9 cellular contexts compared by ENCODE assay signal in the genomic region with DNA sequence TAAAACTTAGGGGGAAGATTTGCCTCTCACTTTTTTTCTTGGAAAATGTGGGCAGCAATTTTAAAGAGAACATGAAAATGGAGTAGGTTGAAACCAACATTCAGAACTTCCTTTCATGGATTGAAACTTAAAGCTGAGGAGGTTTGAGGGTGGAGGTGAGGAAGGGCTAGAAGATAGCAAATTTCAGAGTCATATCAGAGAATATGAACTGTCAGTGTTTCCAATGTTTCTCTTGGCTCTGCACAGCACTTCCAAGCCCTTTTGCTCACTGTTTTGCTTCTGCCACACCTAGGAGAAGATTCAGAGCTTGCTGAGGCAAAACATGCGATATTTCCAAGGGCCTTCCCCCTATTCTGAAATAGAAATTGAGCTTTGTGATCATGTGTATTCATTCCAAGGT.
A peak's percentile ranks its signal among the peaks of the same experiment; 100 is the strongest.
DNase-seq lines count a peak whose midpoint lies in the region; ATAC-seq and TF ChIP-seq lines count a peak whose summit lies in the region.
"Had no signal": no experiment of that assay in that cellular context is flagged by ENCODE, and none has a peak within 500 bp of the region (broad histone marks: within the 10 kb centered on the region; RNA-seq: fewer than 3 reads in every experiment).

No MANE protein-coding gene starts in this region.

- H3K9me3 ChIP-seq in gastroesophageal sphincter (no peaks in the 10 kb centered on the region), psoas muscle (no peaks in the 10 kb centered on the region), SJCRH30 (replicated peaks) (no peaks in the 10 kb centered on the region)

- intact Hi-C loops in activated T-helper 1 cell treated with anti-CD3 and anti-CD28 coated beads, Interleukin-12 subunit alpha, Interleukin-12 subunit beta, Interleukin-2, Interleukin-4 antibody, amounts not matched to agents 30 ng/mL and 10 ng/mL and 1 ng/mL, durations not matched to agents 14 hours and 24 hours and 36 hours (cut with micrococcal nuclease), result loop anchor here (2.0 to 10.0 kb wide), 10 partner anchors 99 to 840 kb away; a partner anchor contains a TSS
- intact Hi-C loops in psoas muscle (cut with DNase I), result loop anchor here (1.0 to 10.0 kb wide), 8 partner anchors 17 to 224 kb away; no protein-coding TSS in a partner anchor

- H3K36me3 ChIP-seq in gastroesophageal sphincter (peaks cover 0 to 4% of the 10 kb centered on the region in 2 donors), psoas muscle (ENCODE audit: insufficient read depth in 1 of 2, low read depth in 1 of 2) (peaks cover 3 to 13% of the 10 kb centered on the region in 2 donors), SJCRH30 (peaks cover 38% of the 10 kb centered on the region)

- H3K27me3 Mint-ChIP-seq in activated T-helper 1 cell treated with anti-CD3 and anti-CD28 coated beads, Interleukin-12 subunit alpha, Interleukin-12 subunit beta, Interleukin-2, Interleukin-4 antibody, amounts not matched to agents 30 ng/mL and 10 ng/mL and 1 ng/mL, durations not matched to agents 14 hours and 24 hours and 36 hours (ENCODE audit: insufficient read depth), result peaks cover 27% of the 10 kb centered on the region

- peak overlapping the region; percentile 82 for H3K4me3 Mint-ChIP-seq in activated T-helper 1 cell treated with anti-CD3 and anti-CD28 coated beads, Interleukin-12 subunit alpha, Interleukin-12 subunit beta, Interleukin-2, Interleukin-4 antibody, amounts not matched to agents 30 ng/mL and 10 ng/mL and 1 ng/mL, durations not matched to agents 14 hours and 24 hours and 36 hours

- WGBS in gastroesophageal sphincter (ENCODE audit: low coverage in 1 of 2), 2 donors, result 9 to 15% methylated on average over 1 of the region's 1 CpG
- 9 to 35% (median 9%) methylated on average over 1 of the region's 1 CpG for WGBS in psoas muscle, 3 donors

- H3K4me3 ChIP-seq in gastroesophageal sphincter (peak overlapping the region; percentile 81 to 97), psoas muscle (peak overlapping the region; percentile 86), SJCRH30 (no peak overlapping the region)

- H3K4me1 Mint-ChIP-seq in activated T-helper 1 cell treated with anti-CD3 and anti-CD28 coated beads, Interleukin-12 subunit alpha, Interleukin-12 subunit beta, Interleukin-2, Interleukin-4 antibody, amounts not matched to agents 30 ng/mL and 10 ng/mL and 1 ng/mL, durations not matched to agents 14 hours and 24 hours and 36 hours (ENCODE audit: low read depth), result peaks cover 41% of the 10 kb centered on the region

- H3K36me3 Mint-ChIP-seq in activated T-helper 1 cell treated with anti-CD3 and anti-CD28 coated beads, Interleukin-12 subunit alpha, Interleukin-12 subunit beta, Interleukin-2, Interleukin-4 antibody, amounts not matched to agents 30 ng/mL and 10 ng/mL and 1 ng/mL, durations not matched to agents 14 hours and 24 hours and 36 hours (ENCODE audit: low read depth), result peaks cover 15% of the 10 kb centered on the region

- peak overlapping the region; percentile 95 to 99 (median 98) for H3K27ac ChIP-seq in gastroesophageal sphincter
- H3K27ac ChIP-seq in psoas muscle, result peak overlapping the region; percentile 93
- H3K27ac ChIP-seq in SJCRH30, result no peak overlapping the region

- H3K4me1 ChIP-seq in gastroesophageal sphincter (peaks cover 5 to 58% (median 13%) of the 10 kb centered on the region in 3 donors), psoas muscle (peaks cover 43% of the 10 kb centered on the region), SJCRH30 (peaks cover 17% of the 10 kb centered on the region)

- DNase-seq in EH (ENCODE audit: low read depth) (peak; percentile 69), psoas muscle (no peak), SJCRH30 (no peak), COR-L47 (lab: John Stamatoyannopoulos, UW) (no peak), DMS114 treated with DMSO at 0.1 percent for 48 hours (lab: John Stamatoyannopoulos, UW; ENCODE audit: unreplicated experiment) (no peak)
- no peak for DNase-seq in activated T-helper 1 cell treated with anti-CD3 and anti-CD28 coated beads, Interleukin-12 subunit alpha, Interleukin-12 subunit beta, Interleukin-2, Interleukin-4 antibody, amounts not matched to agents 30 ng/mL and 10 ng/mL and 1 ng/mL, durations not matched to agents 14 hours and 24 hours and 36 hours (ENCODE audit: low spot score)
- DNase-seq: central memory CD4-positive, alpha-beta T cell had no signal

- no peak for TF ChIP-seq POLR2A in gastroesophageal sphincter (IDR thresholded peaks at IDR 0.05)

- ATAC-seq in gastroesophageal sphincter (no peak), psoas muscle (peak in 2 of 4 donors; percentile 2 to 4), HG03439 (IDR thresholded peaks at IDR 0.05; ENCODE audit: unreplicated experiment) (no peak)

- no peak for TF ChIP-seq CTCF in gastroesophageal sphincter (IDR thresholded peaks at IDR 0.05)
- TF ChIP-seq CTCF in psoas muscle (IDR thresholded peaks at IDR 0.05), result no peak

- peak overlapping the region; percentile 79 for H3K27ac Mint-ChIP-seq in activated T-helper 1 cell treated with anti-CD3 and anti-CD28 coated beads, Interleukin-12 subunit alpha, Interleukin-12 subunit beta, Interleukin-2, Interleukin-4 antibody, amounts not matched to agents 30 ng/mL and 10 ng/mL and 1 ng/mL, durations not matched to agents 14 hours and 24 hours and 36 hours

- TF ChIP-seq EP300 in gastroesophageal sphincter (IDR thresholded peaks at IDR 0.05), result no peak

- H3K9me3 Mint-ChIP-seq in activated T-helper 1 cell treated with anti-CD3 and anti-CD28 coated beads, Interleukin-12 subunit alpha, Interleukin-12 subunit beta, Interleukin-2, Interleukin-4 antibody, amounts not matched to agents 30 ng/mL and 10 ng/mL and 1 ng/mL, durations not matched to agents 14 hours and 24 hours and 36 hours, result no peaks in the 10 kb centered on the region

- no peaks in the 10 kb centered on the region for H3K27me3 ChIP-seq in gastroesophageal sphincter
- H3K27me3 ChIP-seq in psoas muscle (ENCODE audit: insufficient read depth in 3 of 3, low read length in 2 of 3), result no peaks in the 10 kb centered on the region
- no peaks in the 10 kb centered on the region for H3K27me3 ChIP-seq in SJCRH30
